Comparison of ENCODE assay signal across 1 cellular context in genomic region chr3:135965129-135965505, GRCh38.
TF ChIP-seq lines count a peak whose summit lies in the region.

No MANE protein-coding gene starts in this region.

TF ChIP-seq in HEK293, 187 proteins besides CTCF, POLR2A, EP300 and RAD21 (continued from another document and continues in another):
- TF ChIP-seq TSHZ1 (tag by site-specific recombination; IDR thresholded peaks at IDR 0.05; ENCODE audit: borderline replicate concordance) (no peak), ZNF610 (tag by site-specific recombination; IDR thresholded peaks at IDR 0.05; ENCODE audit: borderline replicate concordance) (peak; percentile 82), ZNF416 (tag by site-specific recombination; IDR thresholded peaks at IDR 0.05) (no peak), ZNF629 (tag by site-specific recombination; IDR thresholded peaks at IDR 0.05) (peak; percentile 37; the same call in 1 of the 2 replicates), ZFHX2 (tag by site-specific recombination; conservative IDR thresholded peaks at IDR 0.05) (no peak), ZNF132 (tag by site-specific recombination; IDR thresholded peaks at IDR 0.05; ENCODE audit: borderline replicate concordance) (no peak), KLF9 (tag by site-specific recombination; IDR thresholded peaks at IDR 0.05; ENCODE audit: low read depth) (no peak), GLIS2 (tag by site-specific recombination; IDR thresholded peaks at IDR 0.05) (peak; percentile 84), ZNF366 (tag by site-specific recombination; conservative IDR thresholded peaks at IDR 0.05) (no peak), ZNF426 (tag by site-specific recombination; IDR thresholded peaks at IDR 0.05) (no peak), ZNF548 (tag by site-specific recombination; IDR thresholded peaks at IDR 0.05) (no peak), ZNF544 (tag by site-specific recombination; IDR thresholded peaks at IDR 0.05) (no peak), ZNF510 (tag by site-specific recombination; IDR thresholded peaks at IDR 0.05; ENCODE audit: insufficient replicate concordance) (no peak), MEIS1 (CRISPR knock-in tag; IDR thresholded peaks at IDR 0.05; ENCODE audit: borderline replicate concordance) (no peak), ZNF24 (tag by site-specific recombination; IDR thresholded peaks at IDR 0.05) (no peak), ZNF600 (tag by site-specific recombination; IDR thresholded peaks at IDR 0.05) (0 out of 2 replicates have a peak, but pooled peaks have one; percentile 36), ZEB2 (tag by site-specific recombination; IDR thresholded peaks at IDR 0.05) (no peak), ZSCAN5A (tag by site-specific recombination; IDR thresholded peaks at IDR 0.05) (no peak), ZNF133 (tag by site-specific recombination; IDR thresholded peaks at IDR 0.05) (no peak), HOXC10 (CRISPR knock-in tag; IDR thresholded peaks at IDR 0.05) (no peak), BCL6B (tag by site-specific recombination; IDR thresholded peaks at IDR 0.05) (no peak), ZNF221 (tag by site-specific recombination; IDR thresholded peaks at IDR 0.05; ENCODE audit: borderline replicate concordance) (no peak), ZNF626 (tag by site-specific recombination; IDR thresholded peaks at IDR 0.05) (no peak), ZNF777 (tag by site-specific recombination; IDR thresholded peaks at IDR 0.05; ENCODE audit: borderline replicate concordance) (0 out of 2 replicates have a peak, but pooled peaks have one; percentile 62), ZNF639 (tag by site-specific recombination; IDR thresholded peaks at IDR 0.05) (0 out of 2 replicates have a peak, but pooled peaks have one; percentile 44), ZFP69B (tag by site-specific recombination; IDR thresholded peaks at IDR 0.05) (peak; percentile 42; the same call in 1 of the 2 replicates), INSM2 (tag by site-specific recombination; IDR thresholded peaks at IDR 0.05) (no peak)
- TF ChIP-seq, protein P1, sequence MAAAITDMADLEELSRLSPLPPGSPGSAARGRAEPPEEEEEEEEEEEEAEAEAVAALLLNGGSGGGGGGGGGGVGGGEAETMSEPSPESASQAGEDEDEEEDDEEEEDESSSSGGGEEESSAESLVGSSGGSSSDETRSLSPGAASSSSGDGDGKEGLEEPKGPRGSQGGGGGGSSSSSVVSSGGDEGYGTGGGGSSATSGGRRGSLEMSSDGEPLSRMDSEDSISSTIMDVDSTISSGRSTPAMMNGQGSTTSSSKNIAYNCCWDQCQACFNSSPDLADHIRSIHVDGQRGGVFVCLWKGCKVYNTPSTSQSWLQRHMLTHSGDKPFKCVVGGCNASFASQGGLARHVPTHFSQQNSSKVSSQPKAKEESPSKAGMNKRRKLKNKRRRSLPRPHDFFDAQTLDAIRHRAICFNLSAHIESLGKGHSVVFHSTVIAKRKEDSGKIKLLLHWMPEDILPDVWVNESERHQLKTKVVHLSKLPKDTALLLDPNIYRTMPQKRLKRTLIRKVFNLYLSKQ (tag by site-specific recombination; IDR thresholded peaks at IDR 0.05; ENCODE audit: borderline replicate concordance): no peak
- TF ChIP-seq, protein P2, sequence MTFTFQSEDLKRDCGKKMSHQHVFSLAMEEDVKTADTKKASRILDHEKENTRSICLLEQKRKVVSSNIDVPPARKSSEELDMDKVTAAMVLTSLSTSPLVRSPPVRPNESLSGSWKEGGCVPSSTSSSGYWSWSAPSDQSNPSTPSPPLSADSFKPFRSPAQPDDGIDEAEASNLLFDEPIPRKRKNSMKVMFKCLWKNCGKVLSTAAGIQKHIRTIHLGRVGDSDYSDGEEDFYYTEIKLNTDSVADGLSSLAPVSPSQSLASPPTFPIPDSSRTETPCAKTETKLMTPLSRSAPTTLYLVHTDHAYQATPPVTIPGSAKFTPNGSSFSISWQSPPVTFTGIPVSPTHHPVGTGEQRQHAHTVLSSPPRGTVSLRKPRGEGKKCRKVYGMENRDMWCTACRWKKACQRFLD (tag by site-specific recombination; IDR thresholded peaks at IDR 0.05): no peak
- TF ChIP-seq, protein P3, sequence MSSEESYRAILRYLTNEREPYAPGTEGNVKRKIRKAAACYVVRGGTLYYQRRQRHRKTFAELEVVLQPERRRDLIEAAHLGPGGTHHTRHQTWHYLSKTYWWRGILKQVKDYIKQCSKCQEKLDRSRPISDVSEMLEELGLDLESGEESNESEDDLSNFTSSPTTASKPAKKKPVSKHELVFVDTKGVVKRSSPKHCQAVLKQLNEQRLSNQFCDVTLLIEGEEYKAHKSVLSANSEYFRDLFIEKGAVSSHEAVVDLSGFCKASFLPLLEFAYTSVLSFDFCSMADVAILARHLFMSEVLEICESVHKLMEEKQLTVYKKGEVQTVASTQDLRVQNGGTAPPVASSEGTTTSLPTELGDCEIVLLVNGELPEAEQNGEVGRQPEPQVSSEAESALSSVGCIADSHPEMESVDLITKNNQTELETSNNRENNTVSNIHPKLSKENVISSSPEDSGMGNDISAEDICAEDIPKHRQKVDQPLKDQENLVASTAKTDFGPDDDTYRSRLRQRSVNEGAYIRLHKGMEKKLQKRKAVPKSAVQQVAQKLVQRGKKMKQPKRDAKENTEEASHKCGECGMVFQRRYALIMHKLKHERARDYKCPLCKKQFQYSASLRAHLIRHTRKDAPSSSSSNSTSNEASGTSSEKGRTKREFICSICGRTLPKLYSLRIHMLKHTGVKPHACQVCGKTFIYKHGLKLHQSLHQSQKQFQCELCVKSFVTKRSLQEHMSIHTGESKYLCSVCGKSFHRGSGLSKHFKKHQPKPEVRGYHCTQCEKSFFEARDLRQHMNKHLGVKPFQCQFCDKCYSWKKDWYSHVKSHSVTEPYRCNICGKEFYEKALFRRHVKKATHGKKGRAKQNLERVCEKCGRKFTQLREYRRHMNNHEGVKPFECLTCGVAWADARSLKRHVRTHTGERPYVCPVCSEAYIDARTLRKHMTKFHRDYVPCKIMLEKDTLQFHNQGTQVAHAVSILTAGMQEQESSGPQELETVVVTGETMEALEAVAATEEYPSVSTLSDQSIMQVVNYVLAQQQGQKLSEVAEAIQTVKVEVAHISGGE (tag by site-specific recombination; conservative IDR thresholded peaks at IDR 0.05; ENCODE audit: low read depth): no peak
- TF ChIP-seq, protein P4, sequence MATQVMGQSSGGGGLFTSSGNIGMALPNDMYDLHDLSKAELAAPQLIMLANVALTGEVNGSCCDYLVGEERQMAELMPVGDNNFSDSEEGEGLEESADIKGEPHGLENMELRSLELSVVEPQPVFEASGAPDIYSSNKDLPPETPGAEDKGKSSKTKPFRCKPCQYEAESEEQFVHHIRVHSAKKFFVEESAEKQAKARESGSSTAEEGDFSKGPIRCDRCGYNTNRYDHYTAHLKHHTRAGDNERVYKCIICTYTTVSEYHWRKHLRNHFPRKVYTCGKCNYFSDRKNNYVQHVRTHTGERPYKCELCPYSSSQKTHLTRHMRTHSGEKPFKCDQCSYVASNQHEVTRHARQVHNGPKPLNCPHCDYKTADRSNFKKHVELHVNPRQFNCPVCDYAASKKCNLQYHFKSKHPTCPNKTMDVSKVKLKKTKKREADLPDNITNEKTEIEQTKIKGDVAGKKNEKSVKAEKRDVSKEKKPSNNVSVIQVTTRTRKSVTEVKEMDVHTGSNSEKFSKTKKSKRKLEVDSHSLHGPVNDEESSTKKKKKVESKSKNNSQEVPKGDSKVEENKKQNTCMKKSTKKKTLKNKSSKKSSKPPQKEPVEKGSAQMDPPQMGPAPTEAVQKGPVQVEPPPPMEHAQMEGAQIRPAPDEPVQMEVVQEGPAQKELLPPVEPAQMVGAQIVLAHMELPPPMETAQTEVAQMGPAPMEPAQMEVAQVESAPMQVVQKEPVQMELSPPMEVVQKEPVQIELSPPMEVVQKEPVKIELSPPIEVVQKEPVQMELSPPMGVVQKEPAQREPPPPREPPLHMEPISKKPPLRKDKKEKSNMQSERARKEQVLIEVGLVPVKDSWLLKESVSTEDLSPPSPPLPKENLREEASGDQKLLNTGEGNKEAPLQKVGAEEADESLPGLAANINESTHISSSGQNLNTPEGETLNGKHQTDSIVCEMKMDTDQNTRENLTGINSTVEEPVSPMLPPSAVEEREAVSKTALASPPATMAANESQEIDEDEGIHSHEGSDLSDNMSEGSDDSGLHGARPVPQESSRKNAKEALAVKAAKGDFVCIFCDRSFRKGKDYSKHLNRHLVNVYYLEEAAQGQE (tag by site-specific recombination; IDR thresholded peaks at IDR 0.05): no peak
- TF ChIP-seq, protein P5, sequence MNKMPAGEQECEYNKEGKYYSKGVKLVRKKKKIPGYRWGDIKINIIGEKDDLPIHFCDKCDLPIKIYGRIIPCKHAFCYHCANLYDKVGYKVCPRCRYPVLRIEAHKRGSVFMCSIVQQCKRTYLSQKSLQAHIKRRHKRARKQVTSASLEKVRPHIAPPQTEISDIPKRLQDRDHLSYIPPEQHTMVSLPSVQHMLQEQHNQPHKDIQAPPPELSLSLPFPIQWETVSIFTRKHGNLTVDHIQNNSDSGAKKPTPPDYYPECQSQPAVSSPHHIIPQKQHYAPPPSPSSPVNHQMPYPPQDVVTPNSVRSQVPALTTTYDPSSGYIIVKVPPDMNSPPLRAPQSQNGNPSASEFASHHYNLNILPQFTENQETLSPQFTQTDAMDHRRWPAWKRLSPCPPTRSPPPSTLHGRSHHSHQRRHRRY (tag by site-specific recombination; IDR thresholded peaks at IDR 0.05): no peak
